Comparison of ENCODE assay signal across 25 cellular contexts in genomic region chr11:36748856-36749255, GRCh38.
"Had no signal": no experiment of that assay in that cellular context is flagged by ENCODE, and none has a peak within 500 bp of the region (broad histone marks: within the 10 kb centered on the region; RNA-seq: fewer than 3 reads in every experiment).

No MANE protein-coding gene starts in this region.

- DNase-seq: activated CD4-positive, alpha-beta memory T cell treated with anti-CD3 and anti-CD28 coated beads, Interleukin-2, amount 10 ng/mL, durations not matched to agents 7 days and 5 days; activated CD4-positive, alpha-beta T cell treated with anti-CD3 and anti-CD28 coated beads for 36 hours; activated CD4-positive, alpha-beta T cell treated with anti-CD3 and anti-CD28 coated beads, Interleukin-2, amount 50 U/mL, for 1 hour; activated gamma-delta T cell; activated naive CD4-positive, alpha-beta T cell treated with anti-CD3 and anti-CD28 coated beads for 36 hours; activated naive CD8-positive, alpha-beta T cell treated with anti-CD3 and anti-CD28 coated beads for 36 hours; activated T-cell treated with anti-CD3 and anti-CD28 coated beads for 4 hours; activated T-cell treated with anti-CD3 and anti-CD28 coated beads, Interleukin-2, amount 50 U/mL, for 48 hours; brain microvascular endothelial cell; MG63; MV-4-11; NCI-H1105; NCI-H1436; NCI-H1694 treated with DMSO at 0.1 percent for 48 hours; NCI-H2029 treated with DMSO at 0.1 percent for 48 hours; NCI-H345; NCI-H510A; NCI-H526 treated with DMSO at 0.1 percent for 48 hours; PC-3; SHP77 treated with DMSO at 0.1 percent for 48 hours; T-helper 1 cell; WERI-Rb-1 had no signal

- H3K9me3 Mint-ChIP-seq: activated CD4-positive, alpha-beta memory T cell treated with anti-CD3 and anti-CD28 coated beads, Interleukin-2, amount 10 ng/mL, durations not matched to agents 7 days and 5 days; activated naive CD4-positive, alpha-beta T cell treated with anti-CD3 and anti-CD28 coated beads for 36 hours; activated naive CD8-positive, alpha-beta T cell treated with anti-CD3 and anti-CD28 coated beads for 36 hours; activated T-helper 17 cell treated with anti-CD3 and anti-CD28 coated beads, Interleukin-2, amount 50 U/mL, for 72 hours had no signal

- H3K27me3 ChIP-seq: brain microvascular endothelial cell, cardiac muscle cell had no signal

- H3K4me3 Mint-ChIP-seq: activated CD4-positive, alpha-beta memory T cell treated with anti-CD3 and anti-CD28 coated beads, Interleukin-2, amount 10 ng/mL, durations not matched to agents 7 days and 5 days; activated CD4-positive, alpha-beta T cell treated with anti-CD3 and anti-CD28 coated beads for 36 hours; activated naive CD4-positive, alpha-beta T cell treated with anti-CD3 and anti-CD28 coated beads for 36 hours; activated naive CD8-positive, alpha-beta T cell treated with anti-CD3 and anti-CD28 coated beads for 36 hours; activated T-helper 17 cell treated with anti-CD3 and anti-CD28 coated beads, Interleukin-2, amount 50 U/mL, for 72 hours had no signal

- H3K9ac ChIP-seq: KMS-11 had no signal

- H3K27ac Mint-ChIP-seq: activated CD4-positive, alpha-beta memory T cell treated with anti-CD3 and anti-CD28 coated beads, Interleukin-2, amount 10 ng/mL, durations not matched to agents 7 days and 5 days; activated CD4-positive, alpha-beta T cell treated with anti-CD3 and anti-CD28 coated beads for 36 hours; activated naive CD4-positive, alpha-beta T cell treated with anti-CD3 and anti-CD28 coated beads for 36 hours; activated naive CD8-positive, alpha-beta T cell treated with anti-CD3 and anti-CD28 coated beads for 36 hours; activated T-helper 17 cell treated with anti-CD3 and anti-CD28 coated beads, Interleukin-2, amount 50 U/mL, for 72 hours had no signal

- H3K4me1 Mint-ChIP-seq: activated CD4-positive, alpha-beta memory T cell treated with anti-CD3 and anti-CD28 coated beads, Interleukin-2, amount 10 ng/mL, durations not matched to agents 7 days and 5 days; activated T-helper 17 cell treated with anti-CD3 and anti-CD28 coated beads, Interleukin-2, amount 50 U/mL, for 72 hours had no signal

- H3K4me3 ChIP-seq: cardiac muscle cell, MG63 had no signal

- H3K36me3 Mint-ChIP-seq: activated naive CD8-positive, alpha-beta T cell treated with anti-CD3 and anti-CD28 coated beads for 36 hours had no signal

- H3K36me3 ChIP-seq: brain microvascular endothelial cell, cardiac muscle cell, MG63, WERI-Rb-1 had no signal

- H3K4me2 ChIP-seq: KMS-11 had no signal

- H3K27ac ChIP-seq: brain microvascular endothelial cell, cardiac muscle cell, KMS-11, WERI-Rb-1 had no signal

- H3K9me3 ChIP-seq: MG63 had no signal
